ENCODE assay signal across 24 cellular contexts in the genomic region with DNA sequence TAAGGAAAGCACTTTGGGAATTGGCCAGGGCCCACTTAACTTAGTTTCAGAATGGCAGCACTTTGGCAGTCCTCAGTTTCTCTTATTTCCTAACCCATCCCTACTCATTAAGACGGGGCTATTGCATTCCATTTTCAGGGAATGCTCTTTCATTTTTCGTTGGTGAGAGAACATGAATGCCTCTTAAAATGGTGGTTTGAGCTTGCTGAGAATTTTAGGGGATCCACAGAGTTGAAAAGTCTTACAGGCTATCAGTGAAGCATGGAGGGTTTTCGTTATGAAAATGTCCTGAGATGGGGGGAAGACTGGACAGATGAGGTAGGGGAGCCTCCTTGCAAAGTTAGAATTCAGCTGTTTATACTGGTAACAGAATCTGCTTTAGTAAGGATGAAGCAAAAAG.
A peak's percentile ranks its signal among the peaks of the same experiment; 100 is the strongest.
DNase-seq lines count a peak whose midpoint lies in the region; ATAC-seq, FAIRE-seq and TF ChIP-seq lines count a peak whose summit lies in the region.
"Had no signal": no experiment of that assay in that cellular context is flagged by ENCODE, and none has a peak within 500 bp of the region (broad histone marks: within the 10 kb centered on the region; RNA-seq: fewer than 3 reads in every experiment).

No MANE protein-coding gene starts in this region.

- no peaks in the 10 kb centered on the region; the same call in 1 of the 2 replicates for H3K36me3 ChIP-seq in GM06990 (ENCODE audit: control insufficient read depth, insufficient read depth, low read length)
- no peaks in the 10 kb centered on the region for H3K36me3 ChIP-seq in Caco-2 (ENCODE audit: control insufficient read depth, insufficient read depth, low read length)
- no peaks in the 10 kb centered on the region; a peak in 2 of 5 replicates for H3K36me3 ChIP-seq in HepG2 (replicated peaks in 1 of 2; ENCODE audit: control insufficient read depth in 1 of 2, insufficient read depth in 2 of 2, low read length in 2 of 2)
- H3K36me3 ChIP-seq: stomach, upper lobe of right lung had no signal

- H3K9me3 ChIP-seq in Caco-2 = no peaks in the 10 kb centered on the region
- H3K9me3 ChIP-seq in HepG2 (ENCODE audit: low read length) = no peaks in the 10 kb centered on the region
- H3K9me3 ChIP-seq: stomach, upper lobe of right lung had no signal

- H3K4me3 Mint-ChIP-seq in glutamatergic neuron (ENCODE audit: unreplicated experiment) (no peak overlapping the region), Caco-2 (ENCODE audit: unreplicated experiment) (no peak overlapping the region)
- H3K4me3 Mint-ChIP-seq: natural killer cell treated with Interleukin-12 subunit alpha and Interleukin-12 subunit beta and Interleukin-15 and Interleukin-18, amount 100 ng/mL, for 72 hours had no signal

- H4K20me1 ChIP-seq in HepG2 (ENCODE audit: insufficient read depth, low read length) = 0 out of 2 replicates have a peak, but pooled peaks cover 4% of the 10 kb centered on the region

- H3K4me3 ChIP-seq in GM06990 (replicated peaks; ENCODE audit: low read depth, low read length) = 0 out of 2 replicates have a peak overlapping the region, but pooled peaks have one; percentile 5
- no peak overlapping the region for H3K4me3 ChIP-seq in Caco-2 (ENCODE audit: low read depth, low read length)
- H3K4me3 ChIP-seq in HepG2 (replicated peaks in 1 of 3; ENCODE audit: insufficient read depth in 1 of 3, low read depth in 2 of 3, low read length in 3 of 3) = no peak overlapping the region
- H3K4me3 ChIP-seq: BLaER1 treated with 17β-estradiol and CSF1 and Interleukin-3, amounts not matched to agents 10 nM and 100 nM; skin epidermis; stomach; upper lobe of right lung had no signal

- no peak overlapping the region for H3K27ac ChIP-seq in HepG2 (ENCODE audit: extremely low read length, insufficient read depth, low read length)
- H3K27ac ChIP-seq: BLaER1 treated with 17β-estradiol and CSF1 and Interleukin-3, amounts not matched to agents 10 nM and 100 nM; skin epidermis; upper lobe of right lung had no signal

- DNase-seq in GM06990 (ENCODE audit: extremely low read depth, insufficient read length) (no peak), glutamatergic neuron (no peak), HPDE6-E6E7 (ENCODE audit: extremely low spot score) (no peak), Caco-2 (no peak), HepG2 (ENCODE audit: low spot score) (no peak), NCI-H82 treated with DMSO at 0.1 percent for 48 hours (lab: John Stamatoyannopoulos, UW; ENCODE audit: unreplicated experiment) (no peak)
- DNase-seq: activated CD4-positive, alpha-beta T cell treated with anti-CD3 and anti-CD28 coated beads, Interleukin-2, amount 50 U/mL, for 1 hour; activated effector memory CD4-positive, alpha-beta T cell treated with anti-CD3 and anti-CD28 coated beads, Interleukin-2, amount 50 U/mL, for 16 hours; GDM1; kidney glomerular epithelial cell; mammary epithelial cell; NCI-H1105 treated with DMSO at 0.1 percent for 48 hours; NCI-H2081 treated with DMSO at 0.1 percent for 48 hours; NCI-H526 treated with DMSO at 0.1 percent for 48 hours; stomach; SW 1271; upper lobe of right lung had no signal

- FAIRE-seq in HepG2 (lab: Jason Lieb, UNC) = no peak
- FAIRE-seq: H54 had no signal

- H3K4me1 ChIP-seq in Caco-2 = peaks cover 64% of the 10 kb centered on the region
- peaks cover 57% of the 10 kb centered on the region for H3K4me1 ChIP-seq in HepG2 (ENCODE audit: insufficient read depth, low read length)

- no peak for TF ChIP-seq RAD21 in HepG2 (CRISPR knock-in tag; IDR thresholded peaks at IDR 0.05)

- TF ChIP-seq CTCF in GM06990 (IDR thresholded peaks at IDR 0.05; ENCODE audit: insufficient read depth, low read length, poor library complexity, severe bottlenecking) (no peak), glutamatergic neuron (IDR thresholded peaks at IDR 0.05; ENCODE audit: partially characterized antibody, unreplicated experiment) (no peak), Caco-2 (IDR thresholded peaks at IDR 0.05; ENCODE audit: insufficient read depth in 1 of 2, low read depth in 1 of 2, low read length in 1 of 2, severe bottlenecking in 1 of 2, unreplicated experiment in 1 of 2) (no peak), HepG2 (CRISPR knock-in tag; IDR thresholded peaks at IDR 0.05) (no peak)

- no peaks in the 10 kb centered on the region for H3K36me3 Mint-ChIP-seq in glutamatergic neuron (ENCODE audit: unreplicated experiment)
- H3K36me3 Mint-ChIP-seq in Caco-2 (ENCODE audit: insufficient read depth, unreplicated experiment) = peaks cover 6% of the 10 kb centered on the region
- H3K36me3 Mint-ChIP-seq: natural killer cell treated with Interleukin-12 subunit alpha and Interleukin-12 subunit beta and Interleukin-15 and Interleukin-18, amount 100 ng/mL, for 72 hours had no signal

- WGBS in HepG2 (ENCODE audit: low lambda C conversion rate) = 91% methylated on average over 3 of the region's 3 CpGs

- peak; percentile 38 for ATAC-seq in GM21367 (IDR thresholded peaks at IDR 0.05; ENCODE audit: unreplicated experiment)
- peak; percentile 48 for ATAC-seq in HG03045 (IDR thresholded peaks at IDR 0.05; ENCODE audit: unreplicated experiment)
- ATAC-seq in HepG2 = no peak
- ATAC-seq: natural killer cell treated with Interleukin-12 subunit alpha and Interleukin-12 subunit beta and Interleukin-15 and Interleukin-18, amount 100 ng/mL, for 72 hours; Right ventricle myocardium inferior had no signal

- peaks cover 67% of the 10 kb centered on the region for H3K79me2 ChIP-seq in HepG2 (ENCODE audit: insufficient read depth, low read length)

- CTCF ChIA-PET in Caco-2 (lab: Charles Lee) (no interaction called here), HepG2 (lab: Yijun Ruan, JAX; ENCODE audit: low intra/inter-chr PET ratio, low total read pairs) (no interaction called here)

- in situ Hi-C loops in HepG2 (cut with HindIII; ENCODE audit: extremely low pct_ligation_motif_present, low pct_unique_long_range_greater_than_20kb) = no loop called here

- peaks cover 9% of the 10 kb centered on the region for H3K9me3 Mint-ChIP-seq in glutamatergic neuron (ENCODE audit: unreplicated experiment)
- no peaks in the 10 kb centered on the region for H3K9me3 Mint-ChIP-seq in Caco-2 (ENCODE audit: unreplicated experiment)
- H3K9me3 Mint-ChIP-seq: natural killer cell treated with Interleukin-12 subunit alpha and Interleukin-12 subunit beta and Interleukin-15 and Interleukin-18, amount 100 ng/mL, for 72 hours had no signal

- H2AFZ ChIP-seq in HepG2 (ENCODE audit: low read length) = no peak overlapping the region

- BruUV-seq in Caco-2 (replicated peaks; lab: Mats Ljungman, UMichigan) = no TSS peak
- BruUV-seq in HepG2 (replicated peaks; lab: Mats Ljungman, UMichigan) = no TSS peak

- intact Hi-C loops in Caco-2 (cut with micrococcal nuclease; ENCODE audit: unreplicated experiment) (no loop called here), HepG2 (cut with micrococcal nuclease; ENCODE audit: unreplicated experiment) (no loop called here)

- no peak overlapping the region for H3K4me2 ChIP-seq in HepG2 (ENCODE audit: low read depth, low read length)

- peaks cover 76% of the 10 kb centered on the region for H3K4me1 Mint-ChIP-seq in glutamatergic neuron (ENCODE audit: low read depth, unreplicated experiment)
- H3K4me1 Mint-ChIP-seq in Caco-2 (ENCODE audit: low read depth, unreplicated experiment) = peaks cover 60% of the 10 kb centered on the region

- TF ChIP-seq EP300 in HepG2 (IDR thresholded peaks at IDR 0.05; ENCODE audit: low read depth in 2 of 2, low read length in 2 of 2) (no peak), HepG2 (CRISPR knock-in tag; IDR thresholded peaks at IDR 0.05; ENCODE audit: borderline replicate concordance) (no peak)

- H3K9ac ChIP-seq in HepG2 (ENCODE audit: insufficient read depth, low read depth, low read length) = no peak overlapping the region
- H3K9ac ChIP-seq: BLaER1 treated with 17β-estradiol and CSF1 and Interleukin-3, amounts not matched to agents 10 nM and 100 nM had no signal

- no peak for TF ChIP-seq POLR2A in HepG2 (IDR thresholded peaks at IDR 0.05; ENCODE audit: insufficient read depth in 1 of 2, low read depth in 2 of 2, low read length in 2 of 2)

- H3K27me3 ChIP-seq in GM06990 (replicated peaks; ENCODE audit: control insufficient read depth, insufficient read depth, low read length) = no peaks in the 10 kb centered on the region
- H3K27me3 ChIP-seq in Caco-2 (replicated peaks; ENCODE audit: control insufficient read depth, insufficient read depth, low read length) = no peaks in the 10 kb centered on the region
- H3K27me3 ChIP-seq in HepG2 (ENCODE audit: control insufficient read depth in 1 of 2, insufficient read depth in 2 of 2, low read length in 2 of 2) = no peaks in the 10 kb centered on the region
- H3K27me3 ChIP-seq: BLaER1 treated with 17β-estradiol and CSF1 and Interleukin-3, amounts not matched to agents 10 nM and 100 nM; stomach; upper lobe of right lung had no signal

- H3K27ac Mint-ChIP-seq in glutamatergic neuron (ENCODE audit: unreplicated experiment) = peak overlapping the region; percentile 4
- H3K27ac Mint-ChIP-seq in Caco-2 (ENCODE audit: unreplicated experiment) = no peak overlapping the region
- H3K27ac Mint-ChIP-seq: natural killer cell treated with Interleukin-12 subunit alpha and Interleukin-12 subunit beta and Interleukin-15 and Interleukin-18, amount 100 ng/mL, for 72 hours had no signal

- peaks cover 10% of the 10 kb centered on the region for H3K27me3 Mint-ChIP-seq in glutamatergic neuron (ENCODE audit: unreplicated experiment)
- H3K27me3 Mint-ChIP-seq in Caco-2 (ENCODE audit: insufficient read depth, unreplicated experiment) = no peaks in the 10 kb centered on the region
- H3K27me3 Mint-ChIP-seq: natural killer cell treated with Interleukin-12 subunit alpha and Interleukin-12 subunit beta and Interleukin-15 and Interleukin-18, amount 100 ng/mL, for 72 hours had no signal

- POLR2A ChIA-PET in Caco-2 (lab: Charles Lee) = interaction anchor here (0.6 kb wide), 1 partner anchor 41 kb away, joined by 3 read pairs; no protein-coding TSS in a partner anchor
- POLR2A ChIA-PET in HepG2 (lab: Yijun Ruan, JAX) = no interaction called here

TF ChIP-seq in HepG2, 621 proteins besides CTCF, POLR2A, EP300 and RAD21 (continues in another document):
- no peak for TF ChIP-seq ZBTB1 (CRISPR knock-in tag; IDR thresholded peaks at IDR 0.05; ENCODE audit: borderline replicate concordance)
- TF ChIP-seq, protein P1, sequence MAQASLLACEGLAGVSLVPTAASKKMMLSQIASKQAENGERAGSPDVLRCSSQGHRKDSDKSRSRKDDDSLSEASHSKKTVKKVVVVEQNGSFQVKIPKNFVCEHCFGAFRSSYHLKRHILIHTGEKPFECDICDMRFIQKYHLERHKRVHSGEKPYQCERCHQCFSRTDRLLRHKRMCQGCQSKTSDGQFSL (CRISPR knock-in tag; IDR thresholded peaks at IDR 0.05) = no peak
- TF ChIP-seq, protein P2, sequence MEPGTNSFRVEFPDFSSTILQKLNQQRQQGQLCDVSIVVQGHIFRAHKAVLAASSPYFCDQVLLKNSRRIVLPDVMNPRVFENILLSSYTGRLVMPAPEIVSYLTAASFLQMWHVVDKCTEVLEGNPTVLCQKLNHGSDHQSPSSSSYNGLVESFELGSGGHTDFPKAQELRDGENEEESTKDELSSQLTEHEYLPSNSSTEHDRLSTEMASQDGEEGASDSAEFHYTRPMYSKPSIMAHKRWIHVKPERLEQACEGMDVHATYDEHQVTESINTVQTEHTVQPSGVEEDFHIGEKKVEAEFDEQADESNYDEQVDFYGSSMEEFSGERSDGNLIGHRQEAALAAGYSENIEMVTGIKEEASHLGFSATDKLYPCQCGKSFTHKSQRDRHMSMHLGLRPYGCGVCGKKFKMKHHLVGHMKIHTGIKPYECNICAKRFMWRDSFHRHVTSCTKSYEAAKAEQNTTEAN (CRISPR knock-in tag; conservative IDR thresholded peaks at IDR 0.05) = no peak
